In genomic region chr7:127888825-127889224, GRCh38 we compare ENCODE assay signal across 24 cellular contexts.
"Had no signal": no experiment of that assay in that cellular context is flagged by ENCODE, and none has a peak within 500 bp of the region (broad histone marks: within the 10 kb centered on the region; RNA-seq: fewer than 3 reads in every experiment).

No MANE protein-coding gene starts in this region.

- H3K4me3 ChIP-seq: coronary artery, gastrocnemius medialis, lung, mucosa of descending colon, neural progenitor cell, ovary, psoas muscle, sigmoid colon, thoracic aorta, tibial nerve, upper lobe of right lung, uterus had no signal

- H3K4me2 ChIP-seq: neural progenitor cell had no signal

- H3K9ac ChIP-seq: neural progenitor cell had no signal

- H3K9me3 ChIP-seq: gastrocnemius medialis, mucosa of descending colon, ovary, psoas muscle, sigmoid colon, thoracic aorta, tibial nerve, upper lobe of right lung, uterus had no signal

- H3K27ac ChIP-seq: coronary artery, epithelial cell of prostate, gastrocnemius medialis, neural progenitor cell, ovary, psoas muscle, sigmoid colon, thoracic aorta, upper lobe of right lung, uterus had no signal

- H3K36me3 ChIP-seq: neural progenitor cell, ovary, thoracic aorta, uterus had no signal

- H2AFZ ChIP-seq: neural progenitor cell had no signal

- H3K27me3 ChIP-seq: gastrocnemius medialis, neural progenitor cell, ovary, sigmoid colon, tibial nerve, upper lobe of right lung, uterus had no signal

- ATAC-seq: esophagus mucosa; gastrocnemius medialis; mucosa of descending colon; natural killer cell treated with Interleukin-12 subunit alpha and Interleukin-12 subunit beta and Interleukin-15 and Interleukin-18, amount 100 ng/mL, for 72 hours; psoas muscle; stimulated activated naive B cell treated with anti-CD40 and anti-IgM and Interleukin-4, amounts not matched to agents 10 μg/mL and 1 μg/mL and 100 μg/mL, for 72 hours; upper lobe of right lung had no signal

- DNase-seq: effector CD4-positive, alpha-beta T cell; endodermal cell; foreskin fibroblast; gastrocnemius medialis; head of caudate nucleus; mucosa of descending colon; naive B cell; ovary; posterior cingulate gyrus; psoas muscle; right cardiac atrium; sigmoid colon; stimulated activated CD4-positive, alpha-beta T cell treated with anti-CD3 and anti-CD28 coated beads, Interleukin-4, amount 100 ng/mL, for 4 hours; stimulated activated naive B cell treated with anti-CD40 and anti-IgM and Interleukin-4, amounts not matched to agents 10 μg/mL and 1 μg/mL and 100 μg/mL, for 72 hours; upper lobe of right lung; uterus had no signal
